ENCODE assay signal across 13 cellular contexts in genomic region chr3:140242818-140243276, GRCh38.
A peak's percentile ranks its signal among the peaks of the same experiment; 100 is the strongest.
DNase-seq lines count a peak whose midpoint lies in the region; ATAC-seq and TF ChIP-seq lines count a peak whose summit lies in the region.
"Had no signal": no experiment of that assay in that cellular context is flagged by ENCODE, and none has a peak within 500 bp of the region (broad histone marks: within the 10 kb centered on the region; RNA-seq: fewer than 3 reads in every experiment).

No MANE protein-coding gene starts in this region.

- DNase-seq in cardiac muscle cell (ENCODE audit: low read depth in 1 of 2, low spot score in 1 of 2) = peak; percentile 10 to 62
- DNase-seq in cardiac septum (ENCODE audit: low spot score) = no peak
- DNase-seq in RWPE1 (ENCODE audit: low spot score) = peak; percentile 13
- peak; percentile 33 for DNase-seq in inferior parietal cortex (ENCODE audit: extremely low spot score)
- DNase-seq in superior temporal gyrus (ENCODE audit: extremely low spot score) = peak; percentile 56
- no peak for DNase-seq in caudate nucleus (lab: John Stamatoyannopoulos, UW)
- no peak for DNase-seq in activated T-cell treated with anti-CD3 and anti-CD28 coated beads, Interleukin-2, amount 50 U/mL, for 24 hours
- DNase-seq: activated CD4-positive, alpha-beta T cell treated with anti-CD3 and anti-CD28 coated beads for 1 hour; activated T-cell treated with anti-CD3 and anti-CD28 coated beads, Interleukin-2, amount 50 U/mL, for 1 hour; mesendoderm; stimulated activated CD4-positive, alpha-beta T cell treated with anti-CD3 and anti-CD28 coated beads, Interleukin-2, amount 100 ng/mL, for 48 hours had no signal

- H3K27ac ChIP-seq in cardiac muscle cell = no peak overlapping the region
- H3K27ac ChIP-seq in RWPE1 = no peak overlapping the region
- no peak overlapping the region for H3K27ac ChIP-seq in caudate nucleus (ENCODE audit: low read depth, low read length)

- no peak overlapping the region for H3K27ac Mint-ChIP-seq in activated T-cell treated with anti-CD3 and anti-CD28 coated beads, Interleukin-2, amount 50 U/mL, for 24 hours
- H3K27ac Mint-ChIP-seq: stimulated activated effector memory CD8-positive, alpha-beta T cell treated with anti-CD3 and anti-CD28 coated beads, Interleukin-12 subunit alpha, Interleukin-12 subunit beta, amount 100 ng/mL, for 72 hours had no signal

- no peaks in the 10 kb centered on the region for H3K36me3 Mint-ChIP-seq in activated T-cell treated with anti-CD3 and anti-CD28 coated beads, Interleukin-2, amount 50 U/mL, for 24 hours (ENCODE audit: low read depth)
- H3K36me3 Mint-ChIP-seq: stimulated activated effector memory CD8-positive, alpha-beta T cell treated with anti-CD3 and anti-CD28 coated beads, Interleukin-12 subunit alpha, Interleukin-12 subunit beta, amount 100 ng/mL, for 72 hours had no signal

- H3K36me3 ChIP-seq in cardiac muscle cell = no peaks in the 10 kb centered on the region

- H3K9me3 Mint-ChIP-seq in activated T-cell treated with anti-CD3 and anti-CD28 coated beads, Interleukin-2, amount 50 U/mL, for 24 hours = no peaks in the 10 kb centered on the region
- H3K9me3 Mint-ChIP-seq: stimulated activated effector memory CD8-positive, alpha-beta T cell treated with anti-CD3 and anti-CD28 coated beads, Interleukin-12 subunit alpha, Interleukin-12 subunit beta, amount 100 ng/mL, for 72 hours had no signal

- CTCF ChIA-PET in RWPE1 (lab: Yijun Ruan, JAX) = no interaction called here

- no peak overlapping the region for H3K4me3 ChIP-seq in cardiac muscle cell

- intact Hi-C loops in cardiac septum (cut with DNase I) = no loop called here

- POLR2A ChIA-PET in RWPE1 (lab: Yijun Ruan, JAX; ENCODE audit: low non-redundant PET) = no interaction called here

- H3K9me3 ChIP-seq in cardiac muscle cell (ENCODE audit: low read depth) = no peaks in the 10 kb centered on the region

- no peak overlapping the region for H3K4me3 Mint-ChIP-seq in activated T-cell treated with anti-CD3 and anti-CD28 coated beads, Interleukin-2, amount 50 U/mL, for 24 hours
- H3K4me3 Mint-ChIP-seq: stimulated activated effector memory CD8-positive, alpha-beta T cell treated with anti-CD3 and anti-CD28 coated beads, Interleukin-12 subunit alpha, Interleukin-12 subunit beta, amount 100 ng/mL, for 72 hours had no signal

- TF ChIP-seq CTCF in cardiac muscle cell (IDR thresholded peaks at IDR 0.05; ENCODE audit: low read depth, low read length) = no peak
- TF ChIP-seq CTCF in RWPE1 (conservative IDR thresholded peaks at IDR 0.05; ENCODE audit: low read depth) = no peak

- H3K27me3 Mint-ChIP-seq in activated T-cell treated with anti-CD3 and anti-CD28 coated beads, Interleukin-2, amount 50 U/mL, for 24 hours = no peaks in the 10 kb centered on the region

- ATAC-seq in GM19023 (IDR thresholded peaks at IDR 0.05; ENCODE audit: unreplicated experiment) = no peak
- ATAC-seq: stimulated activated effector memory CD8-positive, alpha-beta T cell treated with anti-CD3 and anti-CD28 coated beads, Interleukin-12 subunit alpha, Interleukin-12 subunit beta, amount 100 ng/mL, for 72 hours had no signal

- H3K27me3 ChIP-seq in cardiac muscle cell = no peaks in the 10 kb centered on the region

- peaks cover 15% of the 10 kb centered on the region for H3K4me1 ChIP-seq in cardiac muscle cell (ENCODE audit: low read depth)

- no peaks in the 10 kb centered on the region for H3K4me1 Mint-ChIP-seq in activated T-cell treated with anti-CD3 and anti-CD28 coated beads, Interleukin-2, amount 50 U/mL, for 24 hours (ENCODE audit: low read depth)
- H3K4me1 Mint-ChIP-seq: stimulated activated effector memory CD8-positive, alpha-beta T cell treated with anti-CD3 and anti-CD28 coated beads, Interleukin-12 subunit alpha, Interleukin-12 subunit beta, amount 100 ng/mL, for 72 hours had no signal

Comparison
In these comparisons a context has a peak if more than half of its experiments do, and no peak if none do; other contexts are left out.
1. DNase-seq: peak in cardiac muscle cell (2 of 2), RWPE1 (single experiment), inferior parietal cortex (single experiment) and superior temporal gyrus (single experiment); none in cardiac septum (single experiment), caudate nucleus (0 of 61) and activated T-cell treated with anti-CD3 and anti-CD28 coated beads, Interleukin-2, amount 50 U/mL, for 24 hours (single experiment).